In the genomic region with DNA sequence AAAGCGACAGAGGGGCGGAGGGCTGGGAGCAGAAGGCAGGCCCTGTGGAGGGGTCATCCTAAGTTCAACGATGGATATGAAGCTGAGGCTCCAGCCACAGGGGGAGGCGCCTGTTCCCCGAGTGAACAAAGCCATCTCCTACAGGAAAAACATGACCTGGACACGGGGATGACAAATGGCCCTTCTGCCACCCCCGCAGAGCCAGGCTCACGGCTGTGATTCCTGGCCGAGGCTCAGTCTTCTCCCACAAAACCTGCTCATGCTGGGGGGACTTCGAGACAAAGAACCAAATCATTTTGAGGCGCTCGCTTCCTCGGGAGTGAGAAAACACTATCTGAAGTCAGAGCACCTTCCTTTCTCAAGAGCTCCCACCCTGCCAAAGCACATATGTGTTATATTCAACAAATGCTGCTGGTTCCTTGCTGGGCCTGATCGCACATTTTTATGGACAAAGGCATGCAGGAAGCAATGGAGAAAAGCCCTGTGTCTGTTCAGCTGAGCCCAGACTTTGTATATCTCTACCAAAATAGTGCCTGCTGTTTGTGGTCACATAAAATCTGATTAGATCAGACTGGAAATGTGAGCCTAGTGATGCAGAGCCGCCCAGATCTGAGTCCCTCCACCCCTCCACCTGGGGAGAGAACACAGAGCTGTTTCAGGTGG, we compare ENCODE assay signal across 1 cellular context.
TF ChIP-seq lines count a peak whose summit lies in the region.

No MANE protein-coding gene starts in this region.

TF ChIP-seq in K562, 482 proteins besides CTCF, POLR2A, EP300 and RAD21 (continued from another document):
- no peak for TF ChIP-seq SAFB2 (IDR thresholded peaks at IDR 0.05; ENCODE audit: borderline replicate concordance, low read depth, low read length, severe bottlenecking)
- TF ChIP-seq, protein P1, sequence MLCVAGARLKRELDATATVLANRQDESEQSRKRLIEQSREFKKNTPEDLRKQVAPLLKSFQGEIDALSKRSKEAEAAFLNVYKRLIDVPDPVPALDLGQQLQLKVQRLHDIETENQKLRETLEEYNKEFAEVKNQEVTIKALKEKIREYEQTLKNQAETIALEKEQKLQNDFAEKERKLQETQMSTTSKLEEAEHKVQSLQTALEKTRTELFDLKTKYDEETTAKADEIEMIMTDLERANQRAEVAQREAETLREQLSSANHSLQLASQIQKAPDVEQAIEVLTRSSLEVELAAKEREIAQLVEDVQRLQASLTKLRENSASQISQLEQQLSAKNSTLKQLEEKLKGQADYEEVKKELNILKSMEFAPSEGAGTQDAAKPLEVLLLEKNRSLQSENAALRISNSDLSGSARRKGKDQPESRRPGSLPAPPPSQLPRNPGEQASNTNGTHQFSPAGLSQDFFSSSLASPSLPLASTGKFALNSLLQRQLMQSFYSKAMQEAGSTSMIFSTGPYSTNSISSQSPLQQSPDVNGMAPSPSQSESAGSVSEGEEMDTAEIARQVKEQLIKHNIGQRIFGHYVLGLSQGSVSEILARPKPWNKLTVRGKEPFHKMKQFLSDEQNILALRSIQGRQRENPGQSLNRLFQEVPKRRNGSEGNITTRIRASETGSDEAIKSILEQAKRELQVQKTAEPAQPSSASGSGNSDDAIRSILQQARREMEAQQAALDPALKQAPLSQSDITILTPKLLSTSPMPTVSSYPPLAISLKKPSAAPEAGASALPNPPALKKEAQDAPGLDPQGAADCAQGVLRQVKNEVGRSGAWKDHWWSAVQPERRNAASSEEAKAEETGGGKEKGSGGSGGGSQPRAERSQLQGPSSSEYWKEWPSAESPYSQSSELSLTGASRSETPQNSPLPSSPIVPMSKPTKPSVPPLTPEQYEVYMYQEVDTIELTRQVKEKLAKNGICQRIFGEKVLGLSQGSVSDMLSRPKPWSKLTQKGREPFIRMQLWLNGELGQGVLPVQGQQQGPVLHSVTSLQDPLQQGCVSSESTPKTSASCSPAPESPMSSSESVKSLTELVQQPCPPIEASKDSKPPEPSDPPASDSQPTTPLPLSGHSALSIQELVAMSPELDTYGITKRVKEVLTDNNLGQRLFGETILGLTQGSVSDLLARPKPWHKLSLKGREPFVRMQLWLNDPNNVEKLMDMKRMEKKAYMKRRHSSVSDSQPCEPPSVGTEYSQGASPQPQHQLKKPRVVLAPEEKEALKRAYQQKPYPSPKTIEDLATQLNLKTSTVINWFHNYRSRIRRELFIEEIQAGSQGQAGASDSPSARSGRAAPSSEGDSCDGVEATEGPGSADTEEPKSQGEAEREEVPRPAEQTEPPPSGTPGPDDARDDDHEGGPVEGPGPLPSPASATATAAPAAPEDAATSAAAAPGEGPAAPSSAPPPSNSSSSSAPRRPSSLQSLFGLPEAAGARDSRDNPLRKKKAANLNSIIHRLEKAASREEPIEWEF (CRISPR knock-in tag; IDR thresholded peaks at IDR 0.05) = no peak
- TF ChIP-seq, protein P2, sequence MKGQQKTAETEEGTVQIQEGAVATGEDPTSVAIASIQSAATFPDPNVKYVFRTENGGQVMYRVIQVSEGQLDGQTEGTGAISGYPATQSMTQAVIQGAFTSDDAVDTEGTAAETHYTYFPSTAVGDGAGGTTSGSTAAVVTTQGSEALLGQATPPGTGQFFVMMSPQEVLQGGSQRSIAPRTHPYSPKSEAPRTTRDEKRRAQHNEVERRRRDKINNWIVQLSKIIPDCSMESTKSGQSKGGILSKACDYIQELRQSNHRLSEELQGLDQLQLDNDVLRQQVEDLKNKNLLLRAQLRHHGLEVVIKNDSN (CRISPR knock-in tag; IDR thresholded peaks at IDR 0.05) = no peak
- TF ChIP-seq, protein P3, sequence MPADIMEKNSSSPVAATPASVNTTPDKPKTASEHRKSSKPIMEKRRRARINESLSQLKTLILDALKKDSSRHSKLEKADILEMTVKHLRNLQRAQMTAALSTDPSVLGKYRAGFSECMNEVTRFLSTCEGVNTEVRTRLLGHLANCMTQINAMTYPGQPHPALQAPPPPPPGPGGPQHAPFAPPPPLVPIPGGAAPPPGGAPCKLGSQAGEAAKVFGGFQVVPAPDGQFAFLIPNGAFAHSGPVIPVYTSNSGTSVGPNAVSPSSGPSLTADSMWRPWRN (IDR thresholded peaks at IDR 0.05; ENCODE audit: low read depth) = no peak
- no peak for TF ChIP-seq ZNF324 (CRISPR knock-in tag; IDR thresholded peaks at IDR 0.05)
- no peak for TF ChIP-seq SP1 (CRISPR knock-in tag; IDR thresholded peaks at IDR 0.05)
- TF ChIP-seq ZNF444 (CRISPR knock-in tag; IDR thresholded peaks at IDR 0.05) = no peak
- TF ChIP-seq PHTF2 (CRISPR knock-in tag; IDR thresholded peaks at IDR 0.05) = no peak
- no peak for TF ChIP-seq FUS (optimal IDR thresholded peaks at IDR 0.05; ENCODE audit: low read depth, low read length)
- TF ChIP-seq NR1H2 (CRISPR knock-in tag; IDR thresholded peaks at IDR 0.05) = no peak
- TF ChIP-seq SETDB1 (IDR thresholded peaks at IDR 0.05; ENCODE audit: low read length) = no peak
- TF ChIP-seq ELF2 (CRISPR knock-in tag; IDR thresholded peaks at IDR 0.05) = no peak
- TF ChIP-seq, protein P4, sequence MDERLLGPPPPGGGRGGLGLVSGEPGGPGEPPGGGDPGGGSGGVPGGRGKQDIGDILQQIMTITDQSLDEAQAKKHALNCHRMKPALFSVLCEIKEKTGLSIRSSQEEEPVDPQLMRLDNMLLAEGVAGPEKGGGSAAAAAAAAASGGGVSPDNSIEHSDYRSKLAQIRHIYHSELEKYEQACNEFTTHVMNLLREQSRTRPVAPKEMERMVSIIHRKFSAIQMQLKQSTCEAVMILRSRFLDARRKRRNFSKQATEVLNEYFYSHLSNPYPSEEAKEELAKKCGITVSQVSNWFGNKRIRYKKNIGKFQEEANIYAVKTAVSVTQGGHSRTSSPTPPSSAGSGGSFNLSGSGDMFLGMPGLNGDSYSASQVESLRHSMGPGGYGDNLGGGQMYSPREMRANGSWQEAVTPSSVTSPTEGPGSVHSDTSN (CRISPR knock-in tag; IDR thresholded peaks at IDR 0.05; ENCODE audit: low read depth) = no peak
- TF ChIP-seq, protein P4 (tag; conservative IDR thresholded peaks at IDR 0.05; ENCODE audit: low read depth) = peak; percentile 82
- TF ChIP-seq, protein P5, sequence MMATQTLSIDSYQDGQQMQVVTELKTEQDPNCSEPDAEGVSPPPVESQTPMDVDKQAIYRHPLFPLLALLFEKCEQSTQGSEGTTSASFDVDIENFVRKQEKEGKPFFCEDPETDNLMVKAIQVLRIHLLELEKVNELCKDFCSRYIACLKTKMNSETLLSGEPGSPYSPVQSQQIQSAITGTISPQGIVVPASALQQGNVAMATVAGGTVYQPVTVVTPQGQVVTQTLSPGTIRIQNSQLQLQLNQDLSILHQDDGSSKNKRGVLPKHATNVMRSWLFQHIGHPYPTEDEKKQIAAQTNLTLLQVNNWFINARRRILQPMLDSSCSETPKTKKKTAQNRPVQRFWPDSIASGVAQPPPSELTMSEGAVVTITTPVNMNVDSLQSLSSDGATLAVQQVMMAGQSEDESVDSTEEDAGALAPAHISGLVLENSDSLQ (IDR thresholded peaks at IDR 0.05) = peak; percentile 27; the same call in 1 of the 2 replicates
